In the genomic region with DNA sequence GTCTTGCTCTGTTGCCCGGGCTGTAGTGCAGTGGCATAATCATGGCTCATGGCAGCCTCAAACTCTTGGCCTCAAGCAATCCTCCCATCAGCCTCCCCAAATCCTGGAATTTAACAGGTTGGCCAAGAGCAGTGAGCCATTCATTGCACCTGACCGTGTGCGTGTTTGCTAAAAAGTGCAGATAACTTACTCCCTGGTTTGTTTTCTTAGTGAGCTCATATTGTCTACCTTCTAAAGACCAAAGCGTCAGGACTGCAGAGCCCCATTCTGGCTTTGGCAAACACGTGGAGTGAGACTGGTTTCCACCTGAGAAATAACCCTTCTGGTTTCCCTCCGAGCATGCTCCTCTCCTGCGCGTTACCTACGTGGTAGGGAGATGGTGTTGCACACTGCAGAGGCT, we compare ENCODE assay signal across 1 cellular context.
TF ChIP-seq lines count a peak whose summit lies in the region.

No MANE protein-coding gene starts in this region.

TF ChIP-seq in HepG2, 621 proteins besides CTCF, POLR2A, EP300 and RAD21 (continued from another document and continues in another):
- TF ChIP-seq, protein P1, sequence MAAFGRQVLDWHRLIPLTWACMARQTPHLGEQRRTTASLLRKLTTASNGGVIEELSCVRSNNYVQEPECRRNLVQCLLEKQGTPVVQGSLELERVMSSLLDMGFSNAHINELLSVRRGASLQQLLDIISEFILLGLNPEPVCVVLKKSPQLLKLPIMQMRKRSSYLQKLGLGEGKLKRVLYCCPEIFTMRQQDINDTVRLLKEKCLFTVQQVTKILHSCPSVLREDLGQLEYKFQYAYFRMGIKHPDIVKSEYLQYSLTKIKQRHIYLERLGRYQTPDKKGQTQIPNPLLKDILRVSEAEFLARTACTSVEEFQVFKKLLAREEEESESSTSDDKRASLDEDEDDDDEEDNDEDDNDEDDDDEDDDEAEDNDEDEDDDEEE (CRISPR knock-in tag; IDR thresholded peaks at IDR 0.05), result no peak
- TF ChIP-seq PBX2 (CRISPR knock-in tag; IDR thresholded peaks at IDR 0.05) (no peak), NR2C2 (CRISPR knock-in tag; IDR thresholded peaks at IDR 0.05; ENCODE audit: borderline replicate concordance) (0 out of 2 replicates have a peak, but pooled peaks have one; percentile 14), ZSCAN12 (CRISPR knock-in tag; IDR thresholded peaks at IDR 0.05) (peak; percentile 90), FOXO1 (CRISPR knock-in tag; IDR thresholded peaks at IDR 0.05) (peak; percentile 64; the same call in 1 of the 2 replicates), JARID2 (CRISPR knock-in tag; IDR thresholded peaks at IDR 0.05; ENCODE audit: insufficient replicate concordance) (no peak), SAFB2 (CRISPR knock-in tag; IDR thresholded peaks at IDR 0.05; ENCODE audit: borderline replicate concordance, low read depth) (peak; percentile 27; the same call in 1 of the 2 replicates), RBFOX2 (IDR thresholded peaks at IDR 0.05; ENCODE audit: low read depth, low read length) (no peak), STAG1 (CRISPR knock-in tag; IDR thresholded peaks at IDR 0.05) (no peak), FOXA3 (CRISPR knock-in tag; IDR thresholded peaks at IDR 0.05) (peak; percentile 71), ATF7 (IDR thresholded peaks at IDR 0.05) (no peak), ATF7 (CRISPR knock-in tag; IDR thresholded peaks at IDR 0.05) (peak; percentile 76; the same call in 1 of the 2 replicates), DMAP1 (CRISPR knock-in tag; IDR thresholded peaks at IDR 0.05) (0 out of 2 replicates have a peak, but pooled peaks have one; percentile 46), AKNA (CRISPR knock-in tag; IDR thresholded peaks at IDR 0.05; ENCODE audit: borderline replicate concordance) (no peak), ZNF230 (CRISPR knock-in tag; IDR thresholded peaks at IDR 0.05) (peak; percentile 54; the same call in 1 of the 2 replicates), SNAPC2 (CRISPR knock-in tag; IDR thresholded peaks at IDR 0.05) (0 out of 2 replicates have a peak, but pooled peaks have one; percentile 28), ZFP36L2 (CRISPR knock-in tag; IDR thresholded peaks at IDR 0.05) (no peak), FOXM1 (CRISPR knock-in tag; IDR thresholded peaks at IDR 0.05) (no peak), ZSCAN22 (CRISPR knock-in tag; IDR thresholded peaks at IDR 0.05) (no peak), NCOA2 (CRISPR knock-in tag; IDR thresholded peaks at IDR 0.05) (peak; percentile 41; the same call in 1 of the 2 replicates), JUN (CRISPR knock-in tag; IDR thresholded peaks at IDR 0.05) (peak; percentile 79), CCAR2 (optimal IDR thresholded peaks at IDR 0.05; ENCODE audit: low read depth, low read length) (no peak), RFX3 (CRISPR knock-in tag; IDR thresholded peaks at IDR 0.05) (no peak), ATF1 (CRISPR knock-in tag; IDR thresholded peaks at IDR 0.05) (0 out of 2 replicates have a peak, but pooled peaks have one; percentile 58), ZNF124 (CRISPR knock-in tag; IDR thresholded peaks at IDR 0.05) (no peak; the same call in 1 of the 2 replicates), POLR2AphosphoS2 (IDR thresholded peaks at IDR 0.05; ENCODE audit: low read depth, low read length) (no peak), ZSCAN9 (CRISPR knock-in tag; IDR thresholded peaks at IDR 0.05; ENCODE audit: borderline replicate concordance) (0 out of 2 replicates have a peak, but pooled peaks have one; percentile 70), ZFP41 (CRISPR knock-in tag; IDR thresholded peaks at IDR 0.05; ENCODE audit: borderline replicate concordance) (peak; percentile 77; the same call in 1 of the 2 replicates), HMG20B (CRISPR knock-in tag; conservative IDR thresholded peaks at IDR 0.05) (0 out of 2 replicates have a peak, but pooled peaks have one; percentile 26)
- TF ChIP-seq, protein P2, sequence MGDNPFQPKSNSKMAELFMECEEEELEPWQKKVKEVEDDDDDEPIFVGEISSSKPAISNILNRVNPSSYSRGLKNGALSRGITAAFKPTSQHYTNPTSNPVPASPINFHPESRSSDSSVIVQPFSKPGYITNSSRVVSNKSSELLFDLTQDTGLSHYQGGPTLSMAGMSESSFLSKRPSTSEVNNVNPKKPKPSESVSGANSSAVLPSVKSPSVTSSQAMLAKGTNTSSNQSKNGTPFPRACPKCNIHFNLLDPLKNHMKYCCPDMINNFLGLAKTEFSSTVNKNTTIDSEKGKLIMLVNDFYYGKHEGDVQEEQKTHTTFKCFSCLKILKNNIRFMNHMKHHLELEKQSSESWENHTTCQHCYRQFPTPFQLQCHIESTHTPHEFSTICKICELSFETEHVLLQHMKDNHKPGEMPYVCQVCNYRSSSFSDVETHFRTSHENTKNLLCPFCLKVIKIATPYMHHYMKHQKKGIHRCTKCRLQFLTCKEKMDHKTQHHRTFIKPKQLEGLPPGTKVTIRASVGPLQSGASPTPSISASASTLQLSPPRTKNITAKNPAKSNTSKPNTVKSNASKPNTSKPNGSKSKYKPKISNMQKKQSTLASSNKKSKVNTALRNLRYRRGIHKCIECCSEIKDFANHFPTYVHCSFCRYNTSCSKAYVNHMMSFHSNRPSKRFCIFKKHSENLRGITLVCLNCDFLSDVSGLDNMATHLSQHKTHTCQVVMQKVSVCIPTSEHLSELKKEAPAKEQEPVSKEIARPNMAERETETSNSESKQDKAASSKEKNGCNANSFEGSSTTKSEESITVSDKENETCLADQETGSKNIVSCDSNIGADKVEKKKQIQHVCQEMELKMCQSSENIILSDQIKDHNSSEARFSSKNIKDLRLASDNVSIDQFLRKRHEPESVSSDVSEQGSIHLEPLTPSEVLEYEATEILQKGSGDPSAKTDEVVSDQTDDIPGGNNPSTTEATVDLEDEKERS (CRISPR knock-in tag; IDR thresholded peaks at IDR 0.05), result peak; percentile 45; the same call in 1 of the 2 replicates
- TF ChIP-seq, protein P3, sequence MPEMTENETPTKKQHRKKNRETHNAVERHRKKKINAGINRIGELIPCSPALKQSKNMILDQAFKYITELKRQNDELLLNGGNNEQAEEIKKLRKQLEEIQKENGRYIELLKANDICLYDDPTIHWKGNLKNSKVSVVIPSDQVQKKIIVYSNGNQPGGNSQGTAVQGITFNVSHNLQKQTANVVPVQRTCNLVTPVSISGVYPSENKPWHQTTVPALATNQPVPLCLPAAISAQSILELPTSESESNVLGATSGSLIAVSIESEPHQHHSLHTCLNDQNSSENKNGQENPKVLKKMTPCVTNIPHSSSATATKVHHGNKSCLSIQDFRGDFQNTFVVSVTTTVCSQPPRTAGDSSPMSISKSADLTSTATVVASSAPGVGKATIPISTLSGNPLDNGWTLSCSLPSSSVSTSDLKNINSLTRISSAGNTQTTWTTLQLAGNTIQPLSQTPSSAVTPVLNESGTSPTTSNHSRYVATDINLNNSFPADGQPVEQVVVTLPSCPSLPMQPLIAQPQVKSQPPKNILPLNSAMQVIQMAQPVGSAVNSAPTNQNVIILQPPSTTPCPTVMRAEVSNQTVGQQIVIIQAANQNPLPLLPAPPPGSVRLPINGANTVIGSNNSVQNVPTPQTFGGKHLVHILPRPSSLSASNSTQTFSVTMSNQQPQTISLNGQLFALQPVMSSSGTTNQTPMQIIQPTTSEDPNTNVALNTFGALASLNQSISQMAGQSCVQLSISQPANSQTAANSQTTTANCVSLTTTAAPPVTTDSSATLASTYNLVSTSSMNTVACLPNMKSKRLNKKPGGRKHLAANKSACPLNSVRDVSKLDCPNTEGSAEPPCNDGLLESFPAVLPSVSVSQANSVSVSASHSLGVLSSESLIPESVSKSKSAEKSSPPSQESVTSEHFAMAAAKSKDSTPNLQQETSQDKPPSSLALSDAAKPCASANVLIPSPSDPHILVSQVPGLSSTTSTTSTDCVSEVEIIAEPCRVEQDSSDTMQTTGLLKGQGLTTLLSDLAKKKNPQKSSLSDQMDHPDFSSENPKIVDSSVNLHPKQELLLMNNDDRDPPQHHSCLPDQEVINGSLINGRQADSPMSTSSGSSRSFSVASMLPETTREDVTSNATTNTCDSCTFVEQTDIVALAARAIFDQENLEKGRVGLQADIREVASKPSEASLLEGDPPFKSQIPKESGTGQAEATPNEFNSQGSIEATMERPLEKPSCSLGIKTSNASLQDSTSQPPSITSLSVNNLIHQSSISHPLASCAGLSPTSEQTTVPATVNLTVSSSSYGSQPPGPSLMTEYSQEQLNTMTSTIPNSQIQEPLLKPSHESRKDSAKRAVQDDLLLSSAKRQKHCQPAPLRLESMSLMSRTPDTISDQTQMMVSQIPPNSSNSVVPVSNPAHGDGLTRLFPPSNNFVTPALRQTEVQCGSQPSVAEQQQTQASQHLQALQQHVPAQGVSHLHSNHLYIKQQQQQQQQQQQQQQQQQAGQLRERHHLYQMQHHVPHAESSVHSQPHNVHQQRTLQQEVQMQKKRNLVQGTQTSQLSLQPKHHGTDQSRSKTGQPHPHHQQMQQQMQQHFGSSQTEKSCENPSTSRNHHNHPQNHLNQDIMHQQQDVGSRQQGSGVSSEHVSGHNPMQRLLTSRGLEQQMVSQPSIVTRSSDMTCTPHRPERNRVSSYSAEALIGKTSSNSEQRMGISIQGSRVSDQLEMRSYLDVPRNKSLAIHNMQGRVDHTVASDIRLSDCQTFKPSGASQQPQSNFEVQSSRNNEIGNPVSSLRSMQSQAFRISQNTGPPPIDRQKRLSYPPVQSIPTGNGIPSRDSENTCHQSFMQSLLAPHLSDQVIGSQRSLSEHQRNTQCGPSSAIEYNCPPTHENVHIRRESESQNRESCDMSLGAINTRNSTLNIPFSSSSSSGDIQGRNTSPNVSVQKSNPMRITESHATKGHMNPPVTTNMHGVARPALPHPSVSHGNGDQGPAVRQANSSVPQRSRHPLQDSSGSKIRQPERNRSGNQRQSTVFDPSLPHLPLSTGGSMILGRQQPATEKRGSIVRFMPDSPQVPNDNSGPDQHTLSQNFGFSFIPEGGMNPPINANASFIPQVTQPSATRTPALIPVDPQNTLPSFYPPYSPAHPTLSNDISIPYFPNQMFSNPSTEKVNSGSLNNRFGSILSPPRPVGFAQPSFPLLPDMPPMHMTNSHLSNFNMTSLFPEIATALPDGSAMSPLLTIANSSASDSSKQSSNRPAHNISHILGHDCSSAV (CRISPR knock-in tag; IDR thresholded peaks at IDR 0.05; ENCODE audit: borderline replicate concordance), result no peak
- TF ChIP-seq, protein P4, sequence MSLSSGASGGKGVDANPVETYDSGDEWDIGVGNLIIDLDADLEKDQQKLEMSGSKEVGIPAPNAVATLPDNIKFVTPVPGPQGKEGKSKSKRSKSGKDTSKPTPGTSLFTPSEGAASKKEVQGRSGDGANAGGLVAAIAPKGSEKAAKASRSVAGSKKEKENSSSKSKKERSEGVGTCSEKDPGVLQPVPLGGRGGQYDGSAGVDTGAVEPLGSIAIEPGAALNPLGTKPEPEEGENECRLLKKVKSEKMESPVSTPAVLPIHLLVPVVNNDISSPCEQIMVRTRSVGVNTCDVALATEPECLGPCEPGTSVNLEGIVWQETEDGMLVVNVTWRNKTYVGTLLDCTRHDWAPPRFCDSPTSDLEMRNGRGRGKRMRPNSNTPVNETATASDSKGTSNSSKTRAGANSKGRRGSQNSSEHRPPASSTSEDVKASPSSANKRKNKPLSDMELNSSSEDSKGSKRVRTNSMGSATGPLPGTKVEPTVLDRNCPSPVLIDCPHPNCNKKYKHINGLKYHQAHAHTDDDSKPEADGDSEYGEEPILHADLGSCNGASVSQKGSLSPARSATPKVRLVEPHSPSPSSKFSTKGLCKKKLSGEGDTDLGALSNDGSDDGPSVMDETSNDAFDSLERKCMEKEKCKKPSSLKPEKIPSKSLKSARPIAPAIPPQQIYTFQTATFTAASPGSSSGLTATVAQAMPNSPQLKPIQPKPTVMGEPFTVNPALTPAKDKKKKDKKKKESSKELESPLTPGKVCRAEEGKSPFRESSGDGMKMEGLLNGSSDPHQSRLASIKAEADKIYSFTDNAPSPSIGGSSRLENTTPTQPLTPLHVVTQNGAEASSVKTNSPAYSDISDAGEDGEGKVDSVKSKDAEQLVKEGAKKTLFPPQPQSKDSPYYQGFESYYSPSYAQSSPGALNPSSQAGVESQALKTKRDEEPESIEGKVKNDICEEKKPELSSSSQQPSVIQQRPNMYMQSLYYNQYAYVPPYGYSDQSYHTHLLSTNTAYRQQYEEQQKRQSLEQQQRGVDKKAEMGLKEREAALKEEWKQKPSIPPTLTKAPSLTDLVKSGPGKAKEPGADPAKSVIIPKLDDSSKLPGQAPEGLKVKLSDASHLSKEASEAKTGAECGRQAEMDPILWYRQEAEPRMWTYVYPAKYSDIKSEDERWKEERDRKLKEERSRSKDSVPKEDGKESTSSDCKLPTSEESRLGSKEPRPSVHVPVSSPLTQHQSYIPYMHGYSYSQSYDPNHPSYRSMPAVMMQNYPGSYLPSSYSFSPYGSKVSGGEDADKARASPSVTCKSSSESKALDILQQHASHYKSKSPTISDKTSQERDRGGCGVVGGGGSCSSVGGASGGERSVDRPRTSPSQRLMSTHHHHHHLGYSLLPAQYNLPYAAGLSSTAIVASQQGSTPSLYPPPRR (CRISPR knock-in tag; IDR thresholded peaks at IDR 0.05; ENCODE audit: borderline replicate concordance), result peak; percentile 49; the same call in 1 of the 2 replicates
